In genomic region chr2:212990697-212991096, GRCh38 we compare ENCODE assay signal across 17 cellular contexts.
A peak's percentile ranks its signal among the peaks of the same experiment; 100 is the strongest.
DNase-seq lines count a peak whose midpoint lies in the region; ATAC-seq and TF ChIP-seq lines count a peak whose summit lies in the region.
"Had no signal": no experiment of that assay in that cellular context is flagged by ENCODE, and none has a peak within 500 bp of the region (broad histone marks: within the 10 kb centered on the region; RNA-seq: fewer than 3 reads in every experiment).

No MANE protein-coding gene starts in this region.

- TF ChIP-seq CTCF in fibroblast of mammary gland (conservative IDR thresholded peaks at IDR 0.05; ENCODE audit: control insufficient read depth, insufficient read depth, low read depth, low read length): no peak

- no peak overlapping the region for H3K4me3 ChIP-seq in fibroblast of mammary gland (ENCODE audit: control insufficient read depth, low read depth, low read length)
- H3K4me3 ChIP-seq: ascending aorta, dorsolateral prefrontal cortex had no signal

- intact Hi-C loops in Right ventricle myocardium superior (cut with DNase I): no loop called here

- DNase-seq in HCEC 1CT (peak; percentile 18), fibroblast of mammary gland (ENCODE audit: low read depth) (peak; percentile 33), NCI-H748 (lab: John Stamatoyannopoulos, UW; ENCODE audit: unreplicated experiment) (no peak), Right ventricle myocardium superior (no peak), AG08395 (ENCODE audit: low spot score) (no peak), GDM1 (lab: John Stamatoyannopoulos, UW) (no peak)
- DNase-seq: activated CD4-positive, alpha-beta T cell treated with anti-CD3 and anti-CD28 coated beads for 4 hours; AML-193; DMS153; dorsolateral prefrontal cortex; NCI-H1092; NCI-H2227 treated with DMSO at 0.1 percent for 48 hours; PC-3; T-cell had no signal

- ATAC-seq in GM18907 (IDR thresholded peaks at IDR 0.05; ENCODE audit: unreplicated experiment) (peak; percentile 75), HG03175 (IDR thresholded peaks at IDR 0.05; ENCODE audit: unreplicated experiment) (peak; percentile 54), Right ventricle myocardium superior (ENCODE audit: poor library complexity) (no peak)
- ATAC-seq: PC-3, T-cell had no signal

Comparison
In these comparisons a context has a peak if more than half of its experiments do, and no peak if none do; other contexts are left out.
1. DNase-seq: peak in HCEC 1CT (single experiment) and fibroblast of mammary gland (single experiment); none in NCI-H748 (single experiment), Right ventricle myocardium superior (single experiment), AG08395 (single experiment) and GDM1 (single experiment).